1 cellular context compared by ENCODE assay signal in the genomic region with DNA sequence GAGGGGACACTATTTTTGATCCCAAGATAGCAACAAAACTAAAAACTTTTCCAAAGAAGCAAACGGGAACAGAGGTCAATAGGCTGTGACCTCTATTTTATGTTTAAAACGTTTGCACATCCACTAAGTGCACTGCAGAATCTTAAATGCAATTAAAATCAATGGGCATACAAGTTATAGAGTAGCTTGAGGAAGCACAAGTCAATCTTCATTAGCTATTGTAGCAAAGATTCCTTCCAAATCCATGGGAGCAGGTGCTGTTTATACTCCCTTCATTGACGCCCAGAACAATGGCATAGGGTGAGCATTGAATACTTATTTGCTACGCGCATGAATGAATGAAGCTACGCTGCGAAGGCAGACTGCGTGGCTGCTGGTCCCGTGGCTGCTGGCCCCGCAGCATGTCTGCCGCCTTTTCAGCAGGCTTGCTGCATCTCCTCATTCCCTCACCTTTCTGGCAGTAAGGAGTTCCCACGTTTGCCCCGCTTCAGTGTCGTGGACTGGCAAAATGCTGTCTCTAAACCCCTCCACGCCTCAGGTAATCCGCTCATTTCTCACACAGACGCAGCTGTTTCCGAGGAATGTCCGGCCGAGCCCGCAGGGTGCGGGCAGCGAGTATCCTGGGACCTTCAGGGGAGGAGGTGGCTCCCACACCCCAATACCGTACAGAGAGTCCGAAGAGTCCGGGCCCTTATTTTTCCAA.
TF ChIP-seq lines count a peak whose summit lies in the region.

No MANE protein-coding gene starts in this region.

TF ChIP-seq in liver, 16 proteins besides CTCF, POLR2A, EP300 and RAD21 (continued from another document):
- TF ChIP-seq, protein P1, sequence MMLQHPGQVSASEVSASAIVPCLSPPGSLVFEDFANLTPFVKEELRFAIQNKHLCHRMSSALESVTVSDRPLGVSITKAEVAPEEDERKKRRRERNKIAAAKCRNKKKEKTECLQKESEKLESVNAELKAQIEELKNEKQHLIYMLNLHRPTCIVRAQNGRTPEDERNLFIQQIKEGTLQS (IDR thresholded peaks at IDR 0.05) = no peak
- TF ChIP-seq FOXA2 (IDR thresholded peaks at IDR 0.05) (no peak), RXRA (IDR thresholded peaks at IDR 0.05) (no peak), HNF4G (IDR thresholded peaks at IDR 0.05) (no peak), HNF4A (conservative IDR thresholded peaks at IDR 0.05) (no peak)
